ENCODE assay signal across 27 cellular contexts in the genomic region with DNA sequence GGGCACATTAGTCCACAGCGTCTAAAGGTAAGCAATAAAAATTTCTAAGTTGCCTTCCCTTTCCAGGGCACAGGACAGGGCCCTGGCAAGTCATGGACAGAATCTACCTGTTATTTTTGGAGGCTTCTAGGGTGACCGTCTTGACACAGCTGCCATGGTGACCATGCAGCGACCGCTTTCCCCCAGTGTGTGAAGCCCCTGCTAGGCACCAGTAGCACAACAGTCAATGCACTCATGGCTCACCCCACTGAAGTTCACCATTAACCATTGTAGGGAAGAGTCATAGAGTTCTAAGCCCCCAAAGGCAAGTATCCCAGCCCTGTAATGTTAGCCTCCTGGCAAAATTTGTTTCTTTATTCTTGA. TPM values are rescaled to one million over a fixed set of nuclear protein-coding genes. Genes with fewer than 3 reads are reported as not detected.
"Had no signal": no experiment of that assay in that cellular context is flagged by ENCODE, and none has a peak within 500 bp of the region (broad histone marks: within the 10 kb centered on the region; RNA-seq: fewer than 3 reads in every experiment).

No MANE protein-coding gene starts in this region.

- H3K4me1 ChIP-seq: parathyroid adenoma, prostate gland, uterus had no signal

- H3K27me3 Mint-ChIP-seq: stimulated activated naive CD8-positive, alpha-beta T cell treated with anti-CD3 and anti-CD28 coated beads, Interleukin-15, Interleukin-2, amounts not matched to agents 100 ng/mL and 50 ng/mL, for 24 hours had no signal

- H3K9ac ChIP-seq: parathyroid adenoma had no signal

- H3K27ac Mint-ChIP-seq: effector memory CD8-positive, alpha-beta T cell; natural killer cell; stimulated activated memory B cell treated with anti-CD40 and anti-IgM and Interleukin-4, amounts not matched to agents 10 μg/mL and 1 μg/mL and 100 μg/mL, for 72 hours; stimulated activated naive CD8-positive, alpha-beta T cell treated with anti-CD3 and anti-CD28 coated beads, Interleukin-15, Interleukin-2, amounts not matched to agents 100 ng/mL and 50 ng/mL, for 24 hours had no signal

- H3K4me3 ChIP-seq: gastrocnemius medialis, heart left ventricle, left lung, prostate gland, right atrium auricular region, smooth muscle cell, suprapubic skin, thyroid gland, upper lobe of left lung, uterus had no signal

- H3K27ac ChIP-seq: epithelial cell of prostate, gastrocnemius medialis, left lung, parathyroid adenoma, prostate gland, right atrium auricular region, suprapubic skin, thyroid gland, uterus had no signal

- H3K36me3 ChIP-seq: gastrocnemius medialis, heart left ventricle, left lung, prostate gland, right atrium auricular region, suprapubic skin, thyroid gland, upper lobe of left lung, uterus had no signal

- H3K9me3 Mint-ChIP-seq: effector memory CD8-positive, alpha-beta T cell; natural killer cell; stimulated activated memory B cell treated with anti-CD40 and anti-IgM and Interleukin-4, amounts not matched to agents 10 μg/mL and 1 μg/mL and 100 μg/mL, for 72 hours; stimulated activated naive CD8-positive, alpha-beta T cell treated with anti-CD3 and anti-CD28 coated beads, Interleukin-15, Interleukin-2, amounts not matched to agents 100 ng/mL and 50 ng/mL, for 24 hours had no signal

- H3K27me3 ChIP-seq: gastrocnemius medialis, heart left ventricle, left lung, right atrium auricular region, suprapubic skin, thyroid gland, upper lobe of left lung, uterus had no signal

- DNase-seq: caudate nucleus; cerebellar nuclear complex; cortex of kidney; effector memory CD8-positive, alpha-beta T cell; foreskin fibroblast; gastrocnemius medialis; heart left ventricle; hippocampal formation; left cardiac atrium; left lung; mesenchymal stem cell; midbrain; natural killer cell; stimulated activated CD4-positive, alpha-beta T cell treated with anti-CD3 and anti-CD28 coated beads, Interleukin-4, amount 100 ng/mL, for 24 hours; thyroid gland; uterus had no signal

- H3K9me3 ChIP-seq: gastrocnemius medialis, heart left ventricle, left lung, prostate gland, right atrium auricular region, suprapubic skin, thyroid gland, upper lobe of left lung, uterus had no signal

- H3K79me2 ChIP-seq: parathyroid adenoma had no signal

- ATAC-seq: effector memory CD8-positive, alpha-beta T cell; esophagus mucosa; gastrocnemius medialis; heart left ventricle; left cardiac atrium; left lung; natural killer cell; sciatic nerve; stimulated activated memory B cell treated with anti-CD40 and anti-IgM and Interleukin-4, amounts not matched to agents 10 μg/mL and 1 μg/mL and 100 μg/mL, for 72 hours had no signal

- H3K4me3 Mint-ChIP-seq: effector memory CD8-positive, alpha-beta T cell; natural killer cell; stimulated activated memory B cell treated with anti-CD40 and anti-IgM and Interleukin-4, amounts not matched to agents 10 μg/mL and 1 μg/mL and 100 μg/mL, for 72 hours; stimulated activated naive CD8-positive, alpha-beta T cell treated with anti-CD3 and anti-CD28 coated beads, Interleukin-15, Interleukin-2, amounts not matched to agents 100 ng/mL and 50 ng/mL, for 24 hours had no signal

- H2AFZ ChIP-seq: parathyroid adenoma had no signal

- H3K4me1 Mint-ChIP-seq: natural killer cell; stimulated activated memory B cell treated with anti-CD40 and anti-IgM and Interleukin-4, amounts not matched to agents 10 μg/mL and 1 μg/mL and 100 μg/mL, for 72 hours had no signal

- H3K36me3 Mint-ChIP-seq: natural killer cell; stimulated activated memory B cell treated with anti-CD40 and anti-IgM and Interleukin-4, amounts not matched to agents 10 μg/mL and 1 μg/mL and 100 μg/mL, for 72 hours had no signal

- H3K4me2 ChIP-seq: smooth muscle cell had no signal

RNA-seq across cellular contexts. Expression of gene SLCO2A1, which starts 43.8 kb away (rescaled TPM):
- total RNA-seq: natural killer cell had no signal
